Comparison of ENCODE assay signal across 8 cellular contexts in genomic region chr3:18425641-18426403, GRCh38. TPM values are rescaled to one million over a fixed set of nuclear protein-coding genes. Genes with fewer than 3 reads are reported as not detected.
DNase-seq lines count a peak whose midpoint lies in the region; ATAC-seq, FAIRE-seq and TF ChIP-seq lines count a peak whose summit lies in the region.

No MANE protein-coding gene starts in this region.

- POLR2A ChIA-PET in Panc1 (lab: Charles Lee) = no interaction called here

- BruUV-seq in Panc1 (replicated peaks; lab: Mats Ljungman, UMichigan) = no TSS peak

- TF ChIP-seq CTCF in Panc1 (IDR thresholded peaks at IDR 0.05) (no peak), psoas muscle (IDR thresholded peaks at IDR 0.05) (no peak)

- peak overlapping the region; percentile 63 for H2AFZ ChIP-seq in ACC112 (ENCODE audit: low read length, unreplicated experiment)

- H3K27me3 ChIP-seq in ACC112 (ENCODE audit: insufficient read depth, low read length) (peaks cover 18% of the 10 kb centered on the region), Panc1 (ENCODE audit: control insufficient read depth, insufficient read depth, low read length) (peaks cover 10% of the 10 kb centered on the region), psoas muscle (ENCODE audit: insufficient read depth in 3 of 3, low read length in 2 of 3) (no peaks in the 10 kb centered on the region), aorta (ENCODE audit: control insufficient read depth in 1 of 2, insufficient read depth in 2 of 2, low read length in 1 of 2) (no peaks in the 10 kb centered on the region)

- peak; percentile 15 for ATAC-seq in HG02981 (IDR thresholded peaks at IDR 0.05; ENCODE audit: unreplicated experiment)
- ATAC-seq in Panc1 = 0 out of 2 replicates have a peak, but pooled peaks have one; percentile 59
- peak; percentile 61 to 82 (median 70) for ATAC-seq in psoas muscle
- ATAC-seq in aorta (ENCODE audit: low FRiP score) = peak; percentile 62

- intact Hi-C loops in Panc1 (cut with micrococcal nuclease; ENCODE audit: unreplicated experiment) (no loop called here), cardiac septum (cut with DNase I) (loop anchor here (2.0 kb wide), 1 partner anchor 19 kb away; no protein-coding TSS in a partner anchor), psoas muscle (cut with DNase I) (no loop called here), aorta (cut with DNase I) (loop anchor here (2.0 kb wide), 2 partner anchors 17 to 19 kb away; no protein-coding TSS in a partner anchor)

- H3K9me3 ChIP-seq in Panc1 (ENCODE audit: control insufficient read depth, insufficient read depth, low read depth, low read length) = no peaks in the 10 kb centered on the region
- H3K9me3 ChIP-seq in psoas muscle = no peaks in the 10 kb centered on the region
- H3K9me3 ChIP-seq in aorta (ENCODE audit: control insufficient read depth, low read length) = no peaks in the 10 kb centered on the region

- H3K27ac ChIP-seq in ACC112 (ENCODE audit: low read depth, low read length) (no peak overlapping the region), Panc1 (ENCODE audit: low read length) (no peak overlapping the region), psoas muscle (peak overlapping the region; percentile 97), aorta (ENCODE audit: low read depth in 1 of 2, low read length in 2 of 2) (peak overlapping the region in 1 of 2 donors; percentile 31)

- H3K79me2 ChIP-seq in ACC112 (ENCODE audit: control insufficient read depth, insufficient read depth, low read length, unreplicated experiment) = no peaks in the 10 kb centered on the region

- 1 to 2% (median 2%) methylated on average over 39 to 51 of the region's 51 CpGs for WGBS in psoas muscle, 3 donors
- WGBS in aorta, 2 donors = 1 to 2% methylated on average over 29 to 50 of the region's 51 CpGs

- DNase-seq in Panc1 (ENCODE audit: low read depth, low spot score) = no peak
- peak; percentile 38 to 63 (median 56) for DNase-seq in activated naive CD4-positive, alpha-beta T cell (lab: John Stamatoyannopoulos, UW)
- peak; percentile 83 for DNase-seq in cardiac septum (ENCODE audit: low spot score)
- DNase-seq in psoas muscle = peak; percentile 49 to 72
- peak; percentile 48 to 84 for DNase-seq in aorta
- no peak for DNase-seq in H54 (ENCODE audit: insufficient read length, low spot score)

- H3K4me1 ChIP-seq in ACC112 (ENCODE audit: control insufficient read depth, insufficient read depth, low read length, unreplicated experiment) (no peaks in the 10 kb centered on the region), Panc1 (ENCODE audit: control insufficient read depth, insufficient read depth, low read length) (peaks cover 2% of the 10 kb centered on the region), psoas muscle (no peaks in the 10 kb centered on the region), aorta (ENCODE audit: control insufficient read depth in 1 of 2, insufficient read depth in 2 of 2, low read length in 2 of 2) (peaks cover 0 to 2% of the 10 kb centered on the region in 2 donors)

- no peak for FAIRE-seq in H54 (lab: Jason Lieb, UNC)

- TF ChIP-seq POLR2A in H54 (IDR thresholded peaks at IDR 0.05; ENCODE audit: low read depth, low read length) = no peak

- CTCF ChIA-PET in Panc1 (lab: Charles Lee) = no interaction called here

- in situ Hi-C loops in Panc1 (cut with HindIII; ENCODE audit: low pct_unique_long_range_greater_than_20kb, low sequenced_read_pairs) = no loop called here

- H3K36me3 ChIP-seq in ACC112 (ENCODE audit: insufficient read depth, low read length) (no peaks in the 10 kb centered on the region), Panc1 (ENCODE audit: control insufficient read depth, insufficient read depth, low read length) (no peaks in the 10 kb centered on the region), psoas muscle (ENCODE audit: insufficient read depth in 1 of 2, low read depth in 1 of 2) (no peaks in the 10 kb centered on the region), aorta (ENCODE audit: control insufficient read depth in 1 of 2, insufficient read depth in 2 of 2, low read length in 1 of 2) (no peaks in the 10 kb centered on the region)

- H3K4me3 ChIP-seq in ACC112 (ENCODE audit: low read depth, low read length) (peak overlapping the region; percentile 76), Panc1 (ENCODE audit: low read depth in 2 of 2, low read length in 2 of 2) (peak overlapping the region; percentile 41 to 45), psoas muscle (peak overlapping the region; percentile 89), aorta (ENCODE audit: low read length in 2 of 2) (peak overlapping the region; percentile 94)

RNA-seq across cellular contexts. Expression of gene SATB1, which starts 0.7 kb away (rescaled TPM):
- total RNA-seq in Panc1 (2021; ENCODE audit: unreplicated experiment) = 0.31 TPM
- not detected for polyA plus RNA-seq in Panc1 (2012; ENCODE audit: insufficient read length)
- total RNA-seq in cardiac septum = 56.9 TPM
- 10 to 100 TPM; 34.0 to 53.2 (median 50.7) TPM for total RNA-seq in psoas muscle
- 10 to 100 TPM in 2 of 3 donors, 1 to 10 TPM in 1; 6.4 to 27.8 (median 24.4) TPM for polyA plus RNA-seq in psoas muscle
- 10 to 100 TPM; 37.2 to 41.1 TPM for total RNA-seq in aorta
- 10 to 100 TPM; 10.8 to 17.0 TPM for polyA plus RNA-seq in aorta

Comparison
In these comparisons a context has a peak if more than half of its experiments do, and no peak if none do; other contexts are left out.
1. H3K4me3 ChIP-seq: peak in every context shown above with its lines; median percentile 94 in aorta; 89 in psoas muscle; 76 in ACC112; 43 in Panc1.
2. ATAC-seq: peak in every context shown above with its lines; median percentile 70 in psoas muscle; 62 in aorta; 59 in Panc1; 15 in HG02981.
3. DNase-seq: peak in activated naive CD4-positive, alpha-beta T cell (4 of 4), cardiac septum (single experiment), psoas muscle (2 of 2) and aorta (2 of 2); none in Panc1 (single experiment) and H54 (single experiment).
4. RNA of gene SATB1, which starts 0.7 kb away (total RNA-seq): 56.9 TPM in cardiac septum (single experiment), 34.0 to 53.2 TPM in psoas muscle and 37.2 to 41.1 TPM in aorta; 0.31 TPM in Panc1 (single experiment); every median in the first group is over 10 times any median in the second.
5. intact Hi-C loops: an anchor here in cardiac septum (2.0 kb wide) and aorta (2.0 kb wide); none called in Panc1 and psoas muscle.